In genomic region chr6:78861509-78861908, GRCh38 we compare ENCODE assay signal across 1 cellular context.
TF ChIP-seq lines count a peak whose summit lies in the region.

No MANE protein-coding gene starts in this region.

TF ChIP-seq in HepG2, 621 proteins besides CTCF, POLR2A, EP300 and RAD21:
- no peak for TF ChIP-seq PHF20 (CRISPR knock-in tag; IDR thresholded peaks at IDR 0.05)
- TF ChIP-seq ZSCAN21 (CRISPR knock-in tag; IDR thresholded peaks at IDR 0.05; ENCODE audit: borderline replicate concordance): no peak
- TF ChIP-seq MIXL1 (CRISPR knock-in tag; IDR thresholded peaks at IDR 0.05): peak; percentile 34; the same call in 1 of the 2 replicates
- no peak for TF ChIP-seq ZMYM3 (CRISPR knock-in tag; IDR thresholded peaks at IDR 0.05)
- TF ChIP-seq KAT7 (CRISPR knock-in tag; IDR thresholded peaks at IDR 0.05; ENCODE audit: borderline replicate concordance): no peak
- TF ChIP-seq ZNF10 (CRISPR knock-in tag; IDR thresholded peaks at IDR 0.05; ENCODE audit: borderline replicate concordance, low read depth): no peak
- peak; percentile 48 for TF ChIP-seq STAG1 (CRISPR knock-in tag; IDR thresholded peaks at IDR 0.05)
- no peak for TF ChIP-seq BRCA1 (CRISPR knock-in tag; IDR thresholded peaks at IDR 0.05)
- TF ChIP-seq ZNF841 (CRISPR knock-in tag; IDR thresholded peaks at IDR 0.05; ENCODE audit: borderline replicate concordance): no peak
- 0 out of 2 replicates have a peak, but pooled peaks have one; percentile 3 for TF ChIP-seq SMC3 (IDR thresholded peaks at IDR 0.05; ENCODE audit: low read length)
- no peak for TF ChIP-seq ZNF550 (CRISPR knock-in tag; IDR thresholded peaks at IDR 0.05; ENCODE audit: borderline replicate concordance)
- no peak for TF ChIP-seq ZNF557 (CRISPR knock-in tag; IDR thresholded peaks at IDR 0.05)
- TF ChIP-seq ZBTB49 (CRISPR knock-in tag; IDR thresholded peaks at IDR 0.05; ENCODE audit: borderline replicate concordance): no peak
- TF ChIP-seq ZNF629 (CRISPR knock-in tag; conservative IDR thresholded peaks at IDR 0.05): 0 out of 2 replicates have a peak, but pooled peaks have one; percentile 15
- TF ChIP-seq ZBTB3 (CRISPR knock-in tag; IDR thresholded peaks at IDR 0.05; ENCODE audit: borderline replicate concordance, low read depth): no peak
